21 cellular contexts compared by ENCODE assay signal in genomic region chr1:51592711-51593110, GRCh38.
"Had no signal": no experiment of that assay in that cellular context is flagged by ENCODE, and none has a peak within 500 bp of the region (broad histone marks: within the 10 kb centered on the region; RNA-seq: fewer than 3 reads in every experiment).

No MANE protein-coding gene starts in this region.

- H3K36me3 Mint-ChIP-seq: activated CD4-positive, alpha-beta memory T cell treated with anti-CD3 and anti-CD28 coated beads for 36 hours; activated naive CD4-positive, alpha-beta T cell treated with anti-CD3 and anti-CD28 coated beads, Interleukin-2, amount 50 U/mL, for 72 hours had no signal

- H3K36me3 ChIP-seq: adrenal gland, left lung, prostate gland, right atrium auricular region, tibial artery, vagina had no signal

- H3K4me1 Mint-ChIP-seq: activated B cell treated with CpG ODN at 0.5 μM for 24 hours had no signal

- H3K4me3 Mint-ChIP-seq: activated B cell treated with CpG ODN at 0.5 μM for 24 hours; activated CD4-positive, alpha-beta memory T cell treated with anti-CD3 and anti-CD28 coated beads for 36 hours; activated T-helper 1 cell treated with anti-CD3 and anti-CD28 coated beads, Interleukin-12 subunit alpha, Interleukin-12 subunit beta, Interleukin-2, Interleukin-4 antibody, amounts not matched to agents 30 ng/mL and 10 ng/mL and 1 ng/mL, durations not matched to agents 14 hours and 24 hours and 36 hours had no signal

- H3K27me3 ChIP-seq: adrenal gland, left lung, right atrium auricular region, tibial artery, vagina had no signal

- H3K9me3 Mint-ChIP-seq: activated B cell treated with CpG ODN at 0.5 μM for 24 hours; activated CD4-positive, alpha-beta memory T cell treated with anti-CD3 and anti-CD28 coated beads for 36 hours; activated naive CD4-positive, alpha-beta T cell treated with anti-CD3 and anti-CD28 coated beads, Interleukin-2, amount 50 U/mL, for 72 hours; activated T-helper 1 cell treated with anti-CD3 and anti-CD28 coated beads, Interleukin-12 subunit alpha, Interleukin-12 subunit beta, Interleukin-2, Interleukin-4 antibody, amounts not matched to agents 30 ng/mL and 10 ng/mL and 1 ng/mL, durations not matched to agents 14 hours and 24 hours and 36 hours had no signal

- ATAC-seq: activated naive CD4-positive, alpha-beta T cell treated with anti-CD3 and anti-CD28 coated beads, Interleukin-2, amount 50 U/mL, for 72 hours; left lung; stimulated activated naive CD8-positive, alpha-beta T cell treated with anti-CD3 and anti-CD28 coated beads, Interleukin-15, Interleukin-2, amounts not matched to agents 100 U/mL and 50 U/mL, for 24 hours had no signal

- H3K27me3 Mint-ChIP-seq: activated B cell treated with CpG ODN at 0.5 μM for 24 hours had no signal

- DNase-seq: activated B cell treated with CpG ODN at 0.5 μM for 24 hours; activated CD4-positive, alpha-beta memory T cell treated with anti-CD3 and anti-CD28 coated beads for 36 hours; activated CD4-positive, alpha-beta T cell treated with anti-CD3 and anti-CD28 coated beads for 4 hours; activated gamma-delta T cell treated with Interleukin-2 at 50 U/mL for 16 hours; activated T-cell treated with anti-CD3 and anti-CD28 coated beads for 4 hours; adrenal gland; effector CD8-positive, alpha-beta T cell; foreskin fibroblast; hypothalamus; left lung; stimulated activated CD4-positive, alpha-beta T cell treated with anti-CD3 and anti-CD28 coated beads, Interleukin-2, amount 100 ng/mL, for 24 hours; stimulated activated naive CD8-positive, alpha-beta T cell treated with anti-CD3 and anti-CD28 coated beads, Interleukin-15, Interleukin-2, amounts not matched to agents 100 U/mL and 50 U/mL, for 24 hours; substantia nigra; tibial artery had no signal

- H3K27ac Mint-ChIP-seq: activated B cell treated with CpG ODN at 0.5 μM for 24 hours; activated CD4-positive, alpha-beta memory T cell treated with anti-CD3 and anti-CD28 coated beads for 36 hours; activated naive CD4-positive, alpha-beta T cell treated with anti-CD3 and anti-CD28 coated beads, Interleukin-2, amount 50 U/mL, for 72 hours; activated T-helper 1 cell treated with anti-CD3 and anti-CD28 coated beads, Interleukin-12 subunit alpha, Interleukin-12 subunit beta, Interleukin-2, Interleukin-4 antibody, amounts not matched to agents 30 ng/mL and 10 ng/mL and 1 ng/mL, durations not matched to agents 14 hours and 24 hours and 36 hours had no signal

- FAIRE-seq: astrocyte, TTC549 had no signal

- H3K4me3 ChIP-seq: adrenal gland, left lung, prostate gland, right atrium auricular region, tibial artery, vagina had no signal

- H3K27ac ChIP-seq: adrenal gland, left lung, prostate gland, right atrium auricular region, tibial artery, vagina had no signal

- H3K4me1 ChIP-seq: adrenal gland, left lung, prostate gland, right atrium auricular region, tibial artery, vagina had no signal

- H3K9me3 ChIP-seq: adrenal gland, left lung, prostate gland, right atrium auricular region, tibial artery, vagina had no signal
